8 cellular contexts compared by ENCODE assay signal in genomic region chr20:1185781-1186334, GRCh38. TPM values are rescaled to one million over a fixed set of nuclear protein-coding genes. Genes with fewer than 3 reads are reported as not detected.
A peak's percentile ranks its signal among the peaks of the same experiment; 100 is the strongest.
DNase-seq lines count a peak whose midpoint lies in the region; ATAC-seq, FAIRE-seq and TF ChIP-seq lines count a peak whose summit lies in the region.

No MANE protein-coding gene starts in this region.

- TF ChIP-seq CTCF in AG04450 (IDR thresholded peaks at IDR 0.05; ENCODE audit: low read depth, low read length) (peak; percentile 59), GM13977 (IDR thresholded peaks at IDR 0.05; ENCODE audit: extremely low read depth, insufficient read depth, missing control alignments) (peak; percentile 80), pancreas (IDR thresholded peaks at IDR 0.05) (peak in 3 of 4 donors; percentile 26 to 32 (median 26))

- intact Hi-C loops in pancreas (cut with DNase I) = no loop called here

- in situ Hi-C loops in GM13977 (cut with MboI; ENCODE audit: low pct_unique_long_range_greater_than_20kb, low sequenced_read_pairs, unreplicated experiment) = no loop called here

- H3K27ac ChIP-seq in AG04450 (ENCODE audit: low read depth, low read length) = no peak overlapping the region
- H3K27ac ChIP-seq in pancreas = no peak overlapping the region

- H3K36me3 ChIP-seq in pancreas = no peaks in the 10 kb centered on the region

- WGBS in pancreas, 2 donors = 7 to 9% methylated on average over 18 to 20 of the region's 20 CpGs

- H3K27me3 ChIP-seq in AG04450 (ENCODE audit: control insufficient read depth, insufficient read depth, low read length) (peaks cover 44% of the 10 kb centered on the region), pancreas (peaks cover 0 to 4% (median 0%) of the 10 kb centered on the region in 4 donors)

- DNase-seq in AG04450 (ENCODE audit: low read depth, low spot score) (no peak), GM13977 (ENCODE audit: low spot score) (peak; percentile 85), NCI-H460 (ENCODE audit: extremely low read depth, low read depth) (peak; percentile 64), fibroblast of gingiva (ENCODE audit: low read depth) (peak; percentile 25), pancreas (peak in 5 of 6 donors; percentile 23 to 81 (median 35))
- peak; percentile 2 for DNase-seq in activated CD8-positive, alpha-beta memory T cell treated with anti-CD3 and anti-CD28 coated beads, Interleukin-2, amount 50 U/mL, for 24 hours (ENCODE audit: extremely low read depth)

- ATAC-seq in pancreas (peak; percentile 72 to 88 (median 82)), HG03097 (IDR thresholded peaks at IDR 0.05; ENCODE audit: low FRiP score, unreplicated experiment) (no peak), GM21390 (IDR thresholded peaks at IDR 0.05; ENCODE audit: unreplicated experiment) (no peak)

- CTCF ChIA-PET in AG04450 (lab: Charles Lee) = interaction anchor here (0.6 to 1.5 kb wide), 5 partner anchors 10 to 942 kb away, joined by 3 to 12 read pairs (median 4); no protein-coding TSS in a partner anchor

- FAIRE-seq in pancreas (lab: Jason Lieb, UNC) = no peak

- no peaks in the 10 kb centered on the region for H3K9me3 ChIP-seq in AG04450 (ENCODE audit: control insufficient read depth, insufficient read depth, low read length)
- H3K9me3 ChIP-seq in pancreas = no peaks in the 10 kb centered on the region

- POLR2A ChIA-PET in AG04450 (lab: Yijun Ruan, JAX) = no interaction called here

- H3K4me3 ChIP-seq in AG04450 (ENCODE audit: low read depth, low read length) (peak overlapping the region; percentile 37), pancreas (peak overlapping the region in 3 of 4 donors; percentile 35 to 57 (median 39))

- no peaks in the 10 kb centered on the region for H3K4me1 ChIP-seq in pancreas

RNA-seq across cellular contexts. Expression of gene TMEM74B, which starts 1.1 kb away (rescaled TPM):
- polyA plus RNA-seq in AG04450 (2011; rRNA removed) (not detected in 2 replicates), pancreas (10 to 100 TPM in 1 of 2 donors, 1 to 10 TPM in 1; 4.4 to 15.3 TPM)
- polyA minus RNA-seq in AG04450 (2011; rRNA and poly(A)+ RNA removed) = not detected in 2 replicates
- total RNA-seq in NCI-H460 (2014; rRNA removed; shearing (Covaris generic)) = 1.6 and 2.2 TPM in 2 replicates
- 2.0 and 2.7 TPM in 2 replicates for polyA plus RNA-seq in NCI-H460 (2014; cell fraction: nucleus; rRNA removed)
- 1 to 10 TPM in 1 of 6 donors, under 1 TPM in 5; 0.22 to 1.6 (median 0.59) TPM for total RNA-seq in pancreas

RNA-seq across cellular contexts. Expression of gene C20orf202, which starts 17.4 kb away (rescaled TPM):
- polyA plus RNA-seq in AG04450 (2011; rRNA removed) (not detected in 2 replicates), pancreas (under 1 TPM in 1 of 2 donors, not detected in 1; 0.23 TPM)
- polyA minus RNA-seq in AG04450 (2011; rRNA and poly(A)+ RNA removed) = not detected in 2 replicates
- 0.05 TPM in 1 of 2 replicates, not detected in the other for total RNA-seq in NCI-H460 (2014; rRNA removed; shearing (Covaris generic))
- not detected in 2 replicates for polyA plus RNA-seq in NCI-H460 (2014; cell fraction: nucleus; rRNA removed)
- total RNA-seq in pancreas = under 1 TPM in 3 of 6 donors, not detected in 3; 0.13 to 0.18 (median 0.14) TPM

RNA-seq across cellular contexts. Expression of gene RAD21L1, which starts 40.0 kb away (rescaled TPM):
- 0.04 and 0.05 TPM in 2 replicates for polyA plus RNA-seq in AG04450 (2011; rRNA removed)
- polyA minus RNA-seq in AG04450 (2011; rRNA and poly(A)+ RNA removed) = not detected in 2 replicates
- total RNA-seq in NCI-H460 (2014; rRNA removed; shearing (Covaris generic)) = 0.25 and 0.32 TPM in 2 replicates
- not detected in 2 replicates for polyA plus RNA-seq in NCI-H460 (2014; cell fraction: nucleus; rRNA removed)
- not detected for total RNA-seq in pancreas
- polyA plus RNA-seq in pancreas = not detected

Comparison
In these comparisons a context has a peak if more than half of its experiments do, and no peak if none do; other contexts are left out.
1. CTCF ChIP-seq: peak in every context shown above with its lines; median percentile 80 in GM13977; 59 in AG04450; 26 in pancreas.
2. ATAC-seq: peak in pancreas (4 of 4); none in HG03097 (single experiment) and GM21390 (single experiment).